8 cellular contexts compared by ENCODE assay signal in genomic region chr16:87392823-87393679, GRCh38. TPM values are rescaled to one million over a fixed set of nuclear protein-coding genes. Genes with fewer than 3 reads are reported as not detected.
A peak's percentile ranks its signal among the peaks of the same experiment; 100 is the strongest.
DNase-seq lines count a peak whose midpoint lies in the region; ATAC-seq and TF ChIP-seq lines count a peak whose summit lies in the region.

No MANE protein-coding gene starts in this region.

- H3K9me3 Mint-ChIP-seq in Caco-2 (ENCODE audit: unreplicated experiment) (no peaks in the 10 kb centered on the region), immature natural killer cell (no peaks in the 10 kb centered on the region)

- BruUV-seq in Caco-2 (replicated peaks; lab: Mats Ljungman, UMichigan) = TSS peak; percentile 48

- H3K9me3 ChIP-seq in Caco-2 (no peaks in the 10 kb centered on the region), SU-DHL-6 (ENCODE audit: insufficient read depth, low read length) (no peaks in the 10 kb centered on the region), skeletal muscle satellite cell (replicated peaks; ENCODE audit: low read length) (no peaks in the 10 kb centered on the region)

- POLR2A ChIA-PET in Caco-2 (lab: Charles Lee) = interaction anchor here (1.0 kb wide), 1 partner anchor 9 kb away, joined by 8 read pairs; the partner anchor contains the start of gene FBXO31

- peak overlapping the region; percentile 86 for H3K4me3 Mint-ChIP-seq in Caco-2 (ENCODE audit: unreplicated experiment)
- H3K4me3 Mint-ChIP-seq in immature natural killer cell = peak overlapping the region; percentile 90 to 95 (median 90)

- H3K36me3 Mint-ChIP-seq in Caco-2 (ENCODE audit: insufficient read depth, unreplicated experiment) (peaks cover 50% of the 10 kb centered on the region), immature natural killer cell (no peaks in the 10 kb centered on the region)

- peaks cover 52% of the 10 kb centered on the region for H3K79me2 ChIP-seq in SU-DHL-6 (ENCODE audit: insufficient read depth, low read length)

- H3K27ac ChIP-seq in SU-DHL-6 (ENCODE audit: low read depth, low read length) = peak overlapping the region; percentile 4

- H3K4me3 ChIP-seq in Caco-2 (ENCODE audit: low read depth, low read length) (peak overlapping the region; percentile 81), HFF-Myc (replicated peaks; ENCODE audit: low read depth, low read length) (peak overlapping the region; percentile 76), SU-DHL-6 (ENCODE audit: insufficient read depth, low read length, poor library complexity, severe bottlenecking) (peak overlapping the region; percentile 59), skeletal muscle satellite cell (ENCODE audit: low read length) (peak overlapping the region; percentile 80)

- H3K27me3 ChIP-seq in Caco-2 (replicated peaks; ENCODE audit: control insufficient read depth, insufficient read depth, low read length) (no peaks in the 10 kb centered on the region), SU-DHL-6 (ENCODE audit: low read length) (no peaks in the 10 kb centered on the region), skeletal muscle satellite cell (ENCODE audit: control insufficient read depth, insufficient read depth, low read length) (no peaks in the 10 kb centered on the region)

- in situ Hi-C loops in T47D (cut with HindIII; ENCODE audit: low pct_unique_long_range_greater_than_20kb, low sequenced_read_pairs) = no loop called here

- TF ChIP-seq CTCF in Caco-2 (IDR thresholded peaks at IDR 0.05; ENCODE audit: insufficient read depth in 1 of 2, low read depth in 1 of 2, low read length in 1 of 2, severe bottlenecking in 1 of 2, unreplicated experiment in 1 of 2) (peak in 1 of 2 experiments; percentile 15), HFF-Myc (IDR thresholded peaks at IDR 0.05; ENCODE audit: low read depth, low read length, missing control alignments) (peak; percentile 24), SU-DHL-6 (IDR thresholded peaks at IDR 0.05; ENCODE audit: insufficient read depth, low read length, poor library complexity, severe bottlenecking) (no peak)

- H4K20me1 ChIP-seq in SU-DHL-6 (ENCODE audit: low read depth, low read length) = peaks cover 7% of the 10 kb centered on the region; the same call in 1 of the 2 replicates

- H3K4me1 Mint-ChIP-seq in Caco-2 (ENCODE audit: low read depth, unreplicated experiment) = peaks cover 31% of the 10 kb centered on the region
- H3K4me1 Mint-ChIP-seq in immature natural killer cell = peaks cover 49 to 61% of the 10 kb centered on the region in 2 donors

- H3K4me2 ChIP-seq in SU-DHL-6 (ENCODE audit: low read depth, low read length, poor library complexity, severe bottlenecking) = peak overlapping the region; percentile 75
- H3K4me2 ChIP-seq in skeletal muscle satellite cell (ENCODE audit: low read length) = peak overlapping the region; percentile 95

- intact Hi-C loops in Caco-2 (cut with micrococcal nuclease; ENCODE audit: unreplicated experiment) = loop anchor here (1.0 to 5.0 kb wide), 4 partner anchors 9 to 479 kb away; partner anchors contain the start of gene ZCCHC14

- no peaks in the 10 kb centered on the region for H3K27me3 Mint-ChIP-seq in Caco-2 (ENCODE audit: insufficient read depth, unreplicated experiment)
- peaks cover 5 to 26% (median 6%) of the 10 kb centered on the region in 3 donors for H3K27me3 Mint-ChIP-seq in immature natural killer cell (ENCODE audit: low read depth in 3 of 3)

- H3K9ac ChIP-seq in SU-DHL-6 (ENCODE audit: low read length) (peak overlapping the region; percentile 86), skeletal muscle satellite cell (ENCODE audit: low read depth, low read length) (peak overlapping the region; percentile 93)

- H3K4me1 ChIP-seq in Caco-2 (peaks cover 16% of the 10 kb centered on the region), skeletal muscle satellite cell (ENCODE audit: control insufficient read depth, insufficient read depth, low read length) (peaks cover 42% of the 10 kb centered on the region)

- CTCF ChIA-PET in Caco-2 (lab: Charles Lee) = interaction anchor here (0.9 to 1.7 kb wide), 4 partner anchors 9 to 68 kb away, joined by 3 to 6 read pairs (median 4); partner anchors contain the start of gene FBXO31

- no peak overlapping the region for H2AFZ ChIP-seq in SU-DHL-6 (ENCODE audit: low read depth, low read length, severe bottlenecking)

- no peak for ATAC-seq in HG02610 (IDR thresholded peaks at IDR 0.05; ENCODE audit: unreplicated experiment)

- peak overlapping the region; percentile 85 for H3K27ac Mint-ChIP-seq in Caco-2 (ENCODE audit: unreplicated experiment)
- H3K27ac Mint-ChIP-seq in immature natural killer cell = peak overlapping the region; percentile 89 to 97 (median 94)

- H3F3A ChIP-seq in SU-DHL-6 (ENCODE audit: insufficient read depth) = peaks cover 20% of the 10 kb centered on the region

- H3K9me2 ChIP-seq in SU-DHL-6 (replicated peaks; ENCODE audit: insufficient read depth, low read length) = no peaks in the 10 kb centered on the region

- H3K36me3 ChIP-seq in Caco-2 (ENCODE audit: control insufficient read depth, insufficient read depth, low read length) (no peaks in the 10 kb centered on the region), SU-DHL-6 (ENCODE audit: low read length) (no peaks in the 10 kb centered on the region), skeletal muscle satellite cell (ENCODE audit: insufficient read depth, low read length) (no peaks in the 10 kb centered on the region)

- DNase-seq in Caco-2 = peak; percentile 57 to 63
- no peak for DNase-seq in HFF-Myc (ENCODE audit: extremely low read depth, low read depth)
- DNase-seq in T47D (ENCODE audit: low read depth in 1 of 2, low spot score in 1 of 2) = peak; percentile 65 to 72
- DNase-seq in immature natural killer cell = peak in 2 of 3 donors; percentile 38 to 39
- DNase-seq in activated CD4-positive, CD25-positive, alpha-beta regulatory T cell (lab: John Stamatoyannopoulos, UW) = no peak

RNA-seq across cellular contexts. Expression of gene MAP1LC3B, which starts 0.9 kb away (rescaled TPM):
- 64.7 and 72.3 TPM in 2 replicates for total RNA-seq in Caco-2 (2022)
- polyA plus RNA-seq in immature natural killer cell = 100 to 1,000 TPM; 175 to 297 (median 190) TPM
- 22.3 and 25.1 TPM in 2 replicates for total RNA-seq in skeletal muscle satellite cell (2012; rRNA removed)

RNA-seq across cellular contexts. Expression of gene FBXO31, which starts 9.5 kb away (rescaled TPM):
- total RNA-seq in Caco-2 (2022) = 50.9 and 55.6 TPM in 2 replicates
- polyA plus RNA-seq in immature natural killer cell = 10 to 100 TPM; 13.0 to 24.8 (median 14.9) TPM
- total RNA-seq in skeletal muscle satellite cell (2012; rRNA removed) = 21.8 and 27.4 TPM in 2 replicates

Comparison
In these comparisons a context has a peak if more than half of its experiments do, and no peak if none do; other contexts are left out.
1. DNase-seq: peak in Caco-2 (2 of 2), T47D (2 of 2) and immature natural killer cell (2 of 3); none in HFF-Myc (single experiment) and activated CD4-positive, CD25-positive, alpha-beta regulatory T cell (0 of 4).
2. Peak in every context shown above with its lines, with median percentiles within 50 percentile points of each other: H3K4me3 ChIP-seq.